Comparison of ENCODE assay signal across 9 cellular contexts in the genomic region with DNA sequence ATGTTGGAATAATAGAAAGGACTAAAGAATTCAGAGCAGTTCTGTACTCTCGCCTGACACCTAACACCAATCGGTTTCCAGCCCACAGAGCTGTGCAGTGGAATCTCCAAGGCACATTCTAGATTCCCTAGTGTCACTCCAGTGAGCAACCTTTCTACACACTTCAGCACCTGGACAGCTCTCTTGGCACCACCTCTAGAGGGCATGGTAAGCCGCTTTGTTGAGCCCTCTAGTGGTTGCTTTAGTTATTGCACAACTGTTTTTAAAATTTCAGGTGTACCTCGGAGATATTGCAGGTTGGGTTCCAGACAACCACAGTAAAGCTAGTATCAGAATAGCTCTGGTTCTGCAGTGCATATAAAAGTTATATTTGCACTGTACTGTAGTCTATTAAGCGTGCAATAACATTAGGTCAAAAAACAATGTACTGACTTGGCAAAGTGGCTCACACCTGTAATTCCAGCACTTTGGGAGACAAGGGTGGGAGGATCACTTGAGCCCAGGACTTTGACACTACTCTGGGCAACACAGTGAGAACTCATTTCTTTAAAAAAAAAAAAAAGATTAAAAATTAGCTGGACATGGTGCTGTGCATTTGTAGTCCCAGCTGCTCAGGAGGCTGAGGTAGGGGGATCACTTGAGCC. TPM values are rescaled to one million over a fixed set of nuclear protein-coding genes. Genes with fewer than 3 reads are reported as not detected.
DNase-seq lines count a peak whose midpoint lies in the region; ATAC-seq, FAIRE-seq and TF ChIP-seq lines count a peak whose summit lies in the region.
"Had no signal": no experiment of that assay in that cellular context is flagged by ENCODE, and none has a peak within 500 bp of the region (broad histone marks: within the 10 kb centered on the region; RNA-seq: fewer than 3 reads in every experiment).

No MANE protein-coding gene starts in this region.

- no peak overlapping the region for H3K4me3 Mint-ChIP-seq in Calu3 (ENCODE audit: low read depth, unreplicated experiment)
- H3K4me3 Mint-ChIP-seq: dendritic cell treated with granulocyte-macrophage colony-stimulating factor and Interleukin-4, amounts not matched to agents 40 ng/mL and 50 ng/mL, for 4 days had no signal

- H3K9me3 Mint-ChIP-seq in Calu3 (ENCODE audit: low read depth, unreplicated experiment), result no peaks in the 10 kb centered on the region
- H3K9me3 Mint-ChIP-seq: dendritic cell treated with granulocyte-macrophage colony-stimulating factor and Interleukin-4, amounts not matched to agents 40 ng/mL and 50 ng/mL, for 4 days had no signal

- CTCF ChIA-PET in Calu3 (lab: Charles Lee), result interaction anchor here (0.5 to 1.2 kb wide), 5 partner anchors 13 to 1322 kb away, joined by 3 to 6 read pairs (median 3); a partner anchor contains a TSS

- H3K4me1 Mint-ChIP-seq in Calu3 (ENCODE audit: low read depth, unreplicated experiment), result no peaks in the 10 kb centered on the region

- TF ChIP-seq CTCF in Calu3 (IDR thresholded peaks at IDR 0.05; ENCODE audit: unreplicated experiment) (peak; percentile 78), mucosa of descending colon (IDR thresholded peaks at IDR 0.05) (peak; percentile 68)

- intact Hi-C loops in Calu3 (cut with micrococcal nuclease; ENCODE audit: unreplicated experiment), result loop anchor here (1.0 kb wide), 1 partner anchor 154 kb away; no protein-coding TSS in a partner anchor
- intact Hi-C loops in mucosa of descending colon (cut with DNase I, micrococcal nuclease), result no loop called here

- no peak overlapping the region for H3K4me3 ChIP-seq in mucosa of descending colon

- DNase-seq in Calu3 (peak; percentile 79), NOMO-1 (lab: John Stamatoyannopoulos, UW; ENCODE audit: unreplicated experiment in 2 of 2) (peak; percentile 68 to 74), mucosa of descending colon (peak in 2 of 3 donors; percentile 66 to 89)
- DNase-seq in activated CD8-positive, alpha-beta memory T cell treated with anti-CD3 and anti-CD28 coated beads for 24 hours, result peak; percentile 74
- DNase-seq in stimulated activated CD8-positive, alpha-beta memory T cell treated with anti-CD3 and anti-CD28 coated beads, Interleukin-7, amount 100 ng/mL, for 1 hour (ENCODE audit: low read depth in 2 of 2), result peak; percentile 20 to 41

- H3K36me3 ChIP-seq in mucosa of descending colon (ENCODE audit: low read depth), result no peaks in the 10 kb centered on the region

- H3K36me3 Mint-ChIP-seq in Calu3 (ENCODE audit: insufficient read depth, unreplicated experiment), result no peaks in the 10 kb centered on the region

- BruUV-seq in Calu3 (replicated peaks; lab: Mats Ljungman, UMichigan), result no TSS peak

- no peaks in the 10 kb centered on the region for H3K4me1 ChIP-seq in mucosa of descending colon (ENCODE audit: low read depth)

- ATAC-seq in GM19468 (IDR thresholded peaks at IDR 0.05; ENCODE audit: extremely low read depth, unreplicated experiment), result peak; percentile 96
- peak; percentile 89 for ATAC-seq in HG03575 (IDR thresholded peaks at IDR 0.05; ENCODE audit: extremely low read depth, insufficient number of reproducible peaks, low FRiP score, unreplicated experiment)
- ATAC-seq in mucosa of descending colon, result peak; percentile 97

- H3K9me3 ChIP-seq in mucosa of descending colon, result no peaks in the 10 kb centered on the region

- FAIRE-seq in endometrium (lab: Jason Lieb, UNC), result peak; percentile 81

- peaks cover 75% of the 10 kb centered on the region for H3K27me3 Mint-ChIP-seq in Calu3 (ENCODE audit: unreplicated experiment)

- no peak overlapping the region for H3K27ac Mint-ChIP-seq in Calu3 (ENCODE audit: unreplicated experiment)
- H3K27ac Mint-ChIP-seq: dendritic cell treated with granulocyte-macrophage colony-stimulating factor and Interleukin-4, amounts not matched to agents 40 ng/mL and 50 ng/mL, for 4 days had no signal

RNA-seq across cellular contexts. Expression of a gene that starts 26.5 kb away (rescaled TPM):
- total RNA-seq in Calu3 (2022) (0.73 and 1.3 TPM in 2 replicates), mucosa of descending colon (1 to 10 TPM in 1 of 3 donors, under 1 TPM in 2; 0.06 to 1.8 (median 0.43) TPM)
